1 cellular context compared by ENCODE assay signal in the genomic region with DNA sequence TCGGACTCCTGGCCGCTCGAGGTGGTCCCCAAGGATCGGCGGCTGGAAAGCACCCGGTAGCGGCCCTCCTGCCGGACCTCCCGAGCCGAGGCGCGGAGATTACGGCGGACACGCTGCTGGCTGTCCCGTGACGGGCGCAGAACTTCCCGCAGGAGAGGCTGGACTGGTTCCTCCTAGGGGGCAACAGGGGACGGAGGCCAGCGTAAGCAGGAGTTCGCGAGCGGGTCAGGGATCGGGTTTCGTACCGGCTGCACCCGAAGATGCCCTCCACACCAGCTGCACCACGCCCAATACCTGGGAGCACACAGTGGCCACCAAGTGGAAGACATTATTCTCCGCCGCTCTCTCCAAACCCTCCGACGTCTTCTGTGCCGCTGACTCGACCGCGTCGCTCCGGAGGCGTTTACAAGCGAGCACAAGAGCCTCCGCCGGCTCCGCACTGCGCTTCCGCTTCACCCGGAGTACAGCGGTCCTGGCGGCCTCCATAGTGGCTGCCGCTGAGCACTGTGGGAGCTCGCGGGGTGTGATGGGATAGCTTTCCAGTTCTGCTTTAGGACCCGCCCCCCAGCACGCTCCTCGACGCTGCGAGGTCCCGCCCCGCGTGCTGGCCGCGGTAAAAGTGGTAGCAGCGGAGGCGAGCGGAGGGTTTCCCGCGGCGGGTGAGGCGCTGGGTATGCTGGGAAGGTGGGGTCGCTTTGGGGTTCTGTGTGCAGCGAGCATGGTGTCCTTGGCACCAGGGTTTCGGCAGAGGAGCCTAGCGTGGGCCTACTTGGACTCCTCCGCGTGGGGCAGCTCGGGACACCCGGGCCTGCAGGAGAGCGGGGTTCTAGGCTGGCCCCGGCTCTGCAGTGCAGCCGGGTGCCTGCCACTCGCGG.
TF ChIP-seq lines count a peak whose summit lies in the region.

A gene with protein sequence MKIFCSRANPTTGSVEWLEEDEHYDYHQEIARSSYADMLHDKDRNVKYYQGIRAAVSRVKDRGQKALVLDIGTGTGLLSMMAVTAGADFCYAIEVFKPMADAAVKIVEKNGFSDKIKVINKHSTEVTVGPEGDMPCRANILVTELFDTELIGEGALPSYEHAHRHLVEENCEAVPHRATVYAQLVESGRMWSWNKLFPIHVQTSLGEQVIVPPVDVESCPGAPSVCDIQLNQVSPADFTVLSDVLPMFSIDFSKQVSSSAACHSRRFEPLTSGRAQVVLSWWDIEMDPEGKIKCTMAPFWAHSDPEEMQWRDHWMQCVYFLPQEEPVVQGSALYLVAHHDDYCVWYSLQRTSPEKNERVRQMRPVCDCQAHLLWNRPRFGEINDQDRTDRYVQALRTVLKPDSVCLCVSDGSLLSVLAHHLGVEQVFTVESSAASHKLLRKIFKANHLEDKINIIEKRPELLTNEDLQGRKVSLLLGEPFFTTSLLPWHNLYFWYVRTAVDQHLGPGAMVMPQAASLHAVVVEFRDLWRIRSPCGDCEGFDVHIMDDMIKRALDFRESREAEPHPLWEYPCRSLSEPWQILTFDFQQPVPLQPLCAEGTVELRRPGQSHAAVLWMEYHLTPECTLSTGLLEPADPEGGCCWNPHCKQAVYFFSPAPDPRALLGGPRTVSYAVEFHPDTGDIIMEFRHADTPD (plus strand): TSS at position 579 of the 875 bp plus-strand sequence. CDS start 4,961 bp downstream, outside the sequence.
Gene SLC7A6OS (minus strand): TSS at position 506 of the 875 bp plus-strand sequence. CDS start 20 bp downstream, at position 486.

TF ChIP-seq in K562, 482 proteins besides CTCF, POLR2A, EP300 and RAD21 (continued from another document):
- TF ChIP-seq, protein P1, sequence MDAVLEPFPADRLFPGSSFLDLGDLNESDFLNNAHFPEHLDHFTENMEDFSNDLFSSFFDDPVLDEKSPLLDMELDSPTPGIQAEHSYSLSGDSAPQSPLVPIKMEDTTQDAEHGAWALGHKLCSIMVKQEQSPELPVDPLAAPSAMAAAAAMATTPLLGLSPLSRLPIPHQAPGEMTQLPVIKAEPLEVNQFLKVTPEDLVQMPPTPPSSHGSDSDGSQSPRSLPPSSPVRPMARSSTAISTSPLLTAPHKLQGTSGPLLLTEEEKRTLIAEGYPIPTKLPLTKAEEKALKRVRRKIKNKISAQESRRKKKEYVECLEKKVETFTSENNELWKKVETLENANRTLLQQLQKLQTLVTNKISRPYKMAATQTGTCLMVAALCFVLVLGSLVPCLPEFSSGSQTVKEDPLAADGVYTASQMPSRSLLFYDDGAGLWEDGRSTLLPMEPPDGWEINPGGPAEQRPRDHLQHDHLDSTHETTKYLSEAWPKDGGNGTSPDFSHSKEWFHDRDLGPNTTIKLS (IDR thresholded peaks at IDR 0.05; ENCODE audit: borderline replicate concordance, low read depth) = peak; percentile 76; the same call in 1 of the 2 replicates
- TF ChIP-seq NFIX (CRISPR knock-in tag; IDR thresholded peaks at IDR 0.05; ENCODE audit: low read depth) (no peak), RREB1 (CRISPR knock-in tag; IDR thresholded peaks at IDR 0.05) (peak; percentile 63; the same call in 1 of the 2 replicates), CBFA2T3 (IDR thresholded peaks at IDR 0.05) (no peak), ZBTB12 (CRISPR knock-in tag; IDR thresholded peaks at IDR 0.05) (no peak), ERF (CRISPR knock-in tag; IDR thresholded peaks at IDR 0.05) (no peak), RAD51 (IDR thresholded peaks at IDR 0.05; ENCODE audit: borderline replicate concordance, low read depth) (no peak), TSC22D4 (tag; IDR thresholded peaks at IDR 0.05) (no peak), MAFG (tag; conservative IDR thresholded peaks at IDR 0.05) (no peak), OTX1 (CRISPR knock-in tag; IDR thresholded peaks at IDR 0.05) (no peak), DMBX1 (CRISPR knock-in tag; IDR thresholded peaks at IDR 0.05; ENCODE audit: borderline replicate concordance) (no peak), ZNF639 (CRISPR knock-in tag; conservative IDR thresholded peaks at IDR 0.05 in 1 of 2, IDR thresholded peaks at IDR 0.05 in 1 of 2) (peak in 1 of 2 experiments; percentile 74; a peak in 2 of 4 replicates), SMARCA4 (IDR thresholded peaks at IDR 0.05) (no peak), USF1 (CRISPR knock-in tag; IDR thresholded peaks at IDR 0.05) (no peak; the same call in 1 of the 2 replicates), SMAD4 (CRISPR knock-in tag; conservative IDR thresholded peaks at IDR 0.05) (no peak), ZNF146 (CRISPR knock-in tag; IDR thresholded peaks at IDR 0.05; ENCODE audit: unreplicated experiment) (peak; percentile 14), SIN3A (IDR thresholded peaks at IDR 0.05; ENCODE audit: borderline replicate concordance in 2 of 2, control insufficient read depth in 1 of 2, low read depth in 2 of 2, low read length in 2 of 2) (peak; percentile 69 to 71; a peak in 1 of 4 replicates), BRF1 (IDR thresholded peaks at IDR 0.05; ENCODE audit: borderline replicate concordance, extremely low read depth, insufficient read length) (no peak), ZNF583 (CRISPR knock-in tag; IDR thresholded peaks at IDR 0.05) (0 out of 2 replicates have a peak, but pooled peaks have one; percentile 15)
- TF ChIP-seq, protein P2, sequence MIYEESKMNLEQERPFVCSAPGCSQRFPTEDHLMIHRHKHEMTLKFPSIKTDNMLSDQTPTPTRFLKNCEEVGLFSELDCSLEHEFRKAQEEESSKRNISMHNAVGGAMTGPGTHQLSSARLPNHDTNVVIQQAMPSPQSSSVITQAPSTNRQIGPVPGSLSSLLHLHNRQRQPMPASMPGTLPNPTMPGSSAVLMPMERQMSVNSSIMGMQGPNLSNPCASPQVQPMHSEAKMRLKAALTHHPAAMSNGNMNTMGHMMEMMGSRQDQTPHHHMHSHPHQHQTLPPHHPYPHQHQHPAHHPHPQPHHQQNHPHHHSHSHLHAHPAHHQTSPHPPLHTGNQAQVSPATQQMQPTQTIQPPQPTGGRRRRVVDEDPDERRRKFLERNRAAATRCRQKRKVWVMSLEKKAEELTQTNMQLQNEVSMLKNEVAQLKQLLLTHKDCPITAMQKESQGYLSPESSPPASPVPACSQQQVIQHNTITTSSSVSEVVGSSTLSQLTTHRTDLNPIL (CRISPR knock-in tag; IDR thresholded peaks at IDR 0.05) = no peak
